ENCODE assay signal across 35 cellular contexts in the genomic region with DNA sequence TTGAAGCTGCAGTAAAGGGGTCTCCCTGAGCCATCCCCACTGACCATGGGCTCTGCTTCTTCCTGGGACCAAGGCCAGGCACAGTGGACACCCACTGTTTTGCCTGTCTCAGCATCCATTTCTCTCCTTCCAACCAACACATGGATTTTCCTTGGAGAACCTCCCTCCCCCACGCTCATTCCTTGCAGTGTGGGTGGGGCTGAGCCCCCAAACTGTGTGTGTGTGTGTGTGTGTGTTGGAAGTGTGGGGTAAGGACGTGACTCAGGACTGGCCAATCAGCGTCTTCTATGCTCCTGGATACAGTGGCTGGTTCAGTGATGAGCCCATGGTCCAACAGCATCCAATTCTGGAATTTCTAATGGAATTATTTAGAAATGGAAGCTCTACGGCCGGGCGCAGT. TPM values are rescaled to one million over a fixed set of nuclear protein-coding genes. Genes with fewer than 3 reads are reported as not detected.
"Had no signal": no experiment of that assay in that cellular context is flagged by ENCODE, and none has a peak within 500 bp of the region (broad histone marks: within the 10 kb centered on the region; RNA-seq: fewer than 3 reads in every experiment).

No MANE protein-coding gene starts in this region.

- H3K27ac ChIP-seq: ascending aorta, breast epithelium, coronary artery, esophagus muscularis mucosa, gastroesophageal sphincter had no signal

- H3K36me3 ChIP-seq: ascending aorta, breast epithelium, esophagus muscularis mucosa, gastroesophageal sphincter had no signal

- H3K4me3 ChIP-seq: ascending aorta, breast epithelium, coronary artery, esophagus muscularis mucosa, gastroesophageal sphincter had no signal

- H3K4me3 Mint-ChIP-seq: activated CD4-positive, alpha-beta memory T cell treated with anti-CD3 and anti-CD28 coated beads for 36 hours; activated CD4-positive, alpha-beta T cell treated with anti-CD3 and anti-CD28 coated beads for 36 hours; activated CD4-positive, alpha-beta T cell treated with anti-CD3 and anti-CD28 coated beads, Interleukin-2, amount 10 ng/mL, durations not matched to agents 24 days and 14 days; activated CD8-positive, alpha-beta T cell treated with anti-CD3 and anti-CD28 coated beads, Interleukin-2, amount 10 ng/mL, durations not matched to agents 7 days and 5 days; activated naive CD8-positive, alpha-beta T cell treated with anti-CD3 and anti-CD28 coated beads for 36 hours; activated naive CD8-positive, alpha-beta T cell treated with anti-CD3 and anti-CD28 coated beads, Interleukin-2, amount 50 U/mL, for 24 hours; activated T-cell treated with anti-CD3 and anti-CD28 coated beads, Interleukin-2, amount 50 U/mL, for 24 hours; activated T-cell treated with anti-CD3 and anti-CD28 coated beads, Interleukin-2, amount 50 U/mL, for 72 hours; activated T-helper 17 cell treated with anti-CD3 and anti-CD28 coated beads, Interleukin-2, amount 50 U/mL, for 72 hours; brain; central memory CD8-positive, alpha-beta T cell; effector memory CD8-positive, alpha-beta T cell had no signal

- H3K4me1 ChIP-seq: ascending aorta, breast epithelium, esophagus muscularis mucosa, gastroesophageal sphincter had no signal

- DNase-seq: activated CD4-positive, alpha-beta memory T cell treated with anti-CD3 and anti-CD28 coated beads for 36 hours; activated CD4-positive, alpha-beta T cell treated with anti-CD3 and anti-CD28 coated beads for 36 hours; activated CD4-positive, alpha-beta T cell treated with anti-CD3 and anti-CD28 coated beads, Interleukin-2, amount 10 ng/mL, durations not matched to agents 24 days and 14 days; activated CD4-positive, CD25-positive, alpha-beta regulatory T cell; activated CD4-positive, CD25-positive, alpha-beta regulatory T cell treated with anti-CD3 and anti-CD28 coated beads, Interleukin-2, amount 50 U/mL, for 72 hours; activated CD8-positive, alpha-beta memory T cell treated with anti-CD3 and anti-CD28 coated beads, Interleukin-2, amount 50 U/mL, for 48 hours; activated CD8-positive, alpha-beta T cell treated with anti-CD3 and anti-CD28 coated beads, Interleukin-2, amount 10 ng/mL, durations not matched to agents 7 days and 5 days; activated effector memory CD4-positive, alpha-beta T cell treated with Interleukin-2 at 50 U/mL for 16 hours; activated gamma-delta T cell treated with Interleukin-2 at 50 U/mL for 16 hours; activated naive CD4-positive, alpha-beta T cell treated with anti-CD3 and anti-CD28 coated beads, Interleukin-2, amount 50 U/mL, for 16 hours; activated naive CD4-positive, alpha-beta T cell treated with Interleukin-2 at 50 U/mL for 16 hours; activated naive CD8-positive, alpha-beta T cell treated with anti-CD3 and anti-CD28 coated beads for 36 hours; activated naive CD8-positive, alpha-beta T cell treated with anti-CD3 and anti-CD28 coated beads, Interleukin-2, amount 50 U/mL, for 24 hours; activated T-cell treated with anti-CD3 and anti-CD28 coated beads for 4 hours; activated T-cell treated with anti-CD3 and anti-CD28 coated beads, Interleukin-2, amount 50 U/mL, for 24 hours; activated T-cell treated with anti-CD3 and anti-CD28 coated beads, Interleukin-2, amount 50 U/mL, for 72 hours; dermis blood vessel endothelial cell; effector CD4-positive, alpha-beta T cell; effector memory CD8-positive, alpha-beta T cell; erythroblast; foreskin melanocyte; T-helper 1 cell; T-helper 2 cell had no signal

- H3K27me3 ChIP-seq: ascending aorta, breast epithelium had no signal

- H3K36me3 Mint-ChIP-seq: brain had no signal

- H3K27me3 Mint-ChIP-seq: activated T-helper 17 cell treated with anti-CD3 and anti-CD28 coated beads, Interleukin-2, amount 50 U/mL, for 72 hours had no signal

- H3K27ac Mint-ChIP-seq: activated CD4-positive, alpha-beta memory T cell treated with anti-CD3 and anti-CD28 coated beads for 36 hours; activated CD4-positive, alpha-beta T cell treated with anti-CD3 and anti-CD28 coated beads for 36 hours; activated CD4-positive, alpha-beta T cell treated with anti-CD3 and anti-CD28 coated beads, Interleukin-2, amount 10 ng/mL, durations not matched to agents 24 days and 14 days; activated CD8-positive, alpha-beta T cell treated with anti-CD3 and anti-CD28 coated beads, Interleukin-2, amount 10 ng/mL, durations not matched to agents 7 days and 5 days; activated naive CD8-positive, alpha-beta T cell treated with anti-CD3 and anti-CD28 coated beads for 36 hours; activated naive CD8-positive, alpha-beta T cell treated with anti-CD3 and anti-CD28 coated beads, Interleukin-2, amount 50 U/mL, for 24 hours; activated T-cell treated with anti-CD3 and anti-CD28 coated beads, Interleukin-2, amount 50 U/mL, for 24 hours; activated T-cell treated with anti-CD3 and anti-CD28 coated beads, Interleukin-2, amount 50 U/mL, for 72 hours; activated T-helper 17 cell treated with anti-CD3 and anti-CD28 coated beads, Interleukin-2, amount 50 U/mL, for 72 hours; brain; effector memory CD8-positive, alpha-beta T cell had no signal

- ATAC-seq: activated CD4-positive, alpha-beta T cell treated with anti-CD3 and anti-CD28 coated beads for 36 hours; activated CD8-positive, alpha-beta T cell treated with anti-CD3 and anti-CD28 coated beads, Interleukin-2, amount 10 ng/mL, durations not matched to agents 7 days and 5 days; activated naive CD8-positive, alpha-beta T cell treated with anti-CD3 and anti-CD28 coated beads, Interleukin-2, amount 50 U/mL, for 24 hours; activated T-cell treated with anti-CD3 and anti-CD28 coated beads, Interleukin-2, amount 50 U/mL, for 72 hours; activated T-helper 17 cell treated with anti-CD3 and anti-CD28 coated beads, Interleukin-2, amount 50 U/mL, for 72 hours; effector memory CD8-positive, alpha-beta T cell; gastroesophageal sphincter had no signal

RNA-seq across cellular contexts. Expression of gene SLC7A10, which starts 57.9 kb away (rescaled TPM):
- total RNA-seq: activated CD4-positive, alpha-beta memory T cell treated with anti-CD3 and anti-CD28 coated beads for 36 hours; activated CD4-positive, alpha-beta T cell treated with anti-CD3 and anti-CD28 coated beads for 36 hours; activated CD4-positive, alpha-beta T cell treated with anti-CD3 and anti-CD28 coated beads, Interleukin-2, amount 10 ng/mL, durations not matched to agents 24 days and 14 days; activated CD8-positive, alpha-beta memory T cell treated with anti-CD3 and anti-CD28 coated beads for 36 hours; activated CD8-positive, alpha-beta T cell treated with anti-CD3 and anti-CD28 coated beads, Interleukin-2, amount 10 ng/mL, durations not matched to agents 7 days and 5 days; activated naive CD8-positive, alpha-beta T cell treated with anti-CD3 and anti-CD28 coated beads for 36 hours; activated T-cell treated with anti-CD3 and anti-CD28 coated beads, Interleukin-2, amount 50 U/mL, for 72 hours; activated T-helper 17 cell treated with anti-CD3 and anti-CD28 coated beads, Interleukin-2, amount 50 U/mL, for 72 hours; ascending aorta; cardiac septum; esophagus muscularis mucosa; fibroblast of villous mesenchyme; gastroesophageal sphincter; glomerular endothelial cell had no signal
